Comparison of ENCODE assay signal across 8 cellular contexts in the genomic region with DNA sequence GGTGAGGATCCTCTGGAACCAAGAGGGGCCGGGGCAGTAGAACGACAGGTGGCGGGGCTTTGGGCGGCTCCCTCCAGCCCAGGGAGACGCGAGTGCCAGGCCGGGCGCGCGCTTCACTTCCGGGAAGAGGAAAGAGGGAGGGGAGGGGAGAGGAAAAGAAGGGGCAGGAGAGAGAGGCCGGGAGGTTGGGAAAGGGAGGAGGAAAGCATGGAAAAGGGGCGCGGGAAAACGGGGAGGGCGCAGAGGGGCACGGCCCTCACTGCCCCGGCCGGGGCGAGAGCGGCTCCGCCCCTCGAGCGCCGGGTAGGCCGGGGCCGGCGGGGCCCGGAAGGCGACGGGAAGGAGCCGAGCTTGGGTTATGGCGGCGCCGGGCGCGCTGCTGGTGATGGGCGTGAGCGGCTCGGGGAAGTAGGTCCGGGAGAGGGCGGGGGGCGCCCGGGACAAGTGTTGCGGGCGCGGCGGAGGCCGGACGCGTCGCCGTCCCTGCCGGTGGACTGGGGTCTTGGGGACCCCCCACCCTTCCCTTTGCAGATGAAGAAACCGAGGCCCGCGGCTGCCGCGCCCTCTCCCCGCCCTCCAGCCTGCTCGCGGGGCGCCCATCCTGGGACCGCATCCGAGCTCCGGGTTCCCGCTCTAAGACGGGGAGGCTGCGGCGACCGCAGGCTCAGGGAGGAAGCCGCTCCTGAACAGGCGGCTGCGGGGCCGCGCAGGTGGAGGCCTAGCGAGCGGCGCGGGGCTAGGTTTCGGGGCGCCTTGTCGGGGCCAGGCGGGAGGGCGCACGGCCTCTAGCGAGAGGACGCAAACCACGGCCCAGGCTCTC. TPM values are rescaled to one million over a fixed set of nuclear protein-coding genes. Genes with fewer than 3 reads are reported as not detected.
DNase-seq lines count a peak whose midpoint lies in the region; ATAC-seq and TF ChIP-seq lines count a peak whose summit lies in the region.

A gene (plus strand): TSS at position 330 of the 820 bp plus-strand sequence. CDS start 29 bp downstream, at position 359.

- DNase-seq in AG10803 (ENCODE audit: low read depth) (peak; percentile 50), NCI-H446 treated with DMSO at 0.1 percent for 48 hours (lab: John Stamatoyannopoulos, UW) (peak; percentile 36), mesendoderm (peak; percentile 78)
- peak; percentile 67 for DNase-seq in activated CD8-positive, alpha-beta T cell treated with anti-CD3 and anti-CD28 coated beads, Interleukin-2, amount 10 ng/mL, durations not matched to agents 7 days and 5 days
- peak; percentile 25 to 50 (median 47) for DNase-seq in effector memory CD4-positive, alpha-beta T cell
- peak; percentile 43 to 47 for DNase-seq in stimulated activated CD8-positive, alpha-beta memory T cell treated with anti-CD3 and anti-CD28 coated beads, Interleukin-15, amount 100 ng/mL, for 48 hours (ENCODE audit: low read depth in 2 of 2)

- ATAC-seq in GM18873 (IDR thresholded peaks at IDR 0.05; ENCODE audit: low FRiP score, unreplicated experiment) (peak; percentile 54), HG03103 (IDR thresholded peaks at IDR 0.05; ENCODE audit: low read depth, unreplicated experiment) (peak; percentile 62)
- peak; percentile 93 for ATAC-seq in activated CD8-positive, alpha-beta T cell treated with anti-CD3 and anti-CD28 coated beads, Interleukin-2, amount 10 ng/mL, durations not matched to agents 7 days and 5 days

- peak within 1 kb of the TSS; percentile 29 for H3K23ac ChIP-seq in mesendoderm (ENCODE audit: low read length)

- peak within 1 kb of the TSS; percentile 95 for H3K27ac Mint-ChIP-seq in activated CD8-positive, alpha-beta T cell treated with anti-CD3 and anti-CD28 coated beads, Interleukin-2, amount 10 ng/mL, durations not matched to agents 7 days and 5 days

- peak within 1 kb of the TSS; percentile 84 for H3K9ac ChIP-seq in mesendoderm (ENCODE audit: low read length)

- H2AK5ac ChIP-seq in mesendoderm (ENCODE audit: low read length): no peak within 1 kb of the TSS

- peak within 1 kb of the TSS; percentile 85 for H3K4me3 Mint-ChIP-seq in activated CD8-positive, alpha-beta T cell treated with anti-CD3 and anti-CD28 coated beads, Interleukin-2, amount 10 ng/mL, durations not matched to agents 7 days and 5 days

- no peaks in the 10 kb centered on the region for H3K36me3 ChIP-seq in effector memory CD4-positive, alpha-beta T cell (ENCODE audit: control insufficient read depth, insufficient read depth, low read length)
- H3K36me3 ChIP-seq in mesendoderm (ENCODE audit: control insufficient read depth, insufficient read depth, low read length): no peaks in the 10 kb centered on the region

- H3K4me1 Mint-ChIP-seq in activated CD8-positive, alpha-beta T cell treated with anti-CD3 and anti-CD28 coated beads, Interleukin-2, amount 10 ng/mL, durations not matched to agents 7 days and 5 days (ENCODE audit: low read depth): peaks cover 32% of the 10 kb centered on the region

- CTCF ChIA-PET in activated CD8-positive, alpha-beta T cell treated with anti-CD3 and anti-CD28 coated beads, Interleukin-2, amount 10 ng/mL, durations not matched to agents 7 days and 5 days (lab: Charles Lee): interaction anchor here (0.6 to 2.4 kb wide), 9 partner anchors 14 to 297 kb away, joined by 3 to 23 read pairs (median 4); a partner anchor contains a TSS

- H3K36me3 Mint-ChIP-seq in activated CD8-positive, alpha-beta T cell treated with anti-CD3 and anti-CD28 coated beads, Interleukin-2, amount 10 ng/mL, durations not matched to agents 7 days and 5 days (ENCODE audit: low read depth): peaks cover 15% of the 10 kb centered on the region

- H3K9me3 Mint-ChIP-seq in activated CD8-positive, alpha-beta T cell treated with anti-CD3 and anti-CD28 coated beads, Interleukin-2, amount 10 ng/mL, durations not matched to agents 7 days and 5 days (ENCODE audit: insufficient read depth): no peaks in the 10 kb centered on the region

- peak within 1 kb of the TSS; percentile 65 for H3K4ac ChIP-seq in mesendoderm (ENCODE audit: low read depth, low read length)

- H2BK120ac ChIP-seq in mesendoderm (ENCODE audit: low read depth, low read length): peak within 1 kb of the TSS; percentile 83

- H3K27me3 ChIP-seq in effector memory CD4-positive, alpha-beta T cell (replicated peaks; ENCODE audit: control insufficient read depth, insufficient read depth, low read length, poor library complexity, severe bottlenecking): no peaks in the 10 kb centered on the region
- no peaks in the 10 kb centered on the region for H3K27me3 ChIP-seq in mesendoderm (ENCODE audit: insufficient read depth, low read length, poor library complexity)

- H3K27ac ChIP-seq in effector memory CD4-positive, alpha-beta T cell (ENCODE audit: insufficient read depth, low read length, poor library complexity, severe bottlenecking): peak within 1 kb of the TSS; percentile 83
- H3K27ac ChIP-seq in mesendoderm (ENCODE audit: low read depth, low read length): peak within 1 kb of the TSS; percentile 30

- peak within 1 kb of the TSS; percentile 93 for H4K8ac ChIP-seq in mesendoderm (ENCODE audit: low read depth, low read length)

- H3K79me1 ChIP-seq in mesendoderm (ENCODE audit: low read length): no peaks in the 10 kb centered on the region

- POLR2A ChIA-PET in activated CD8-positive, alpha-beta T cell treated with anti-CD3 and anti-CD28 coated beads, Interleukin-2, amount 10 ng/mL, durations not matched to agents 7 days and 5 days (lab: Charles Lee): interaction anchor here (0.7 to 3.3 kb wide), 9 partner anchors 10 to 357 kb away, joined by 3 to 38 read pairs (median 6); a partner anchor contains a TSS

- H2BK15ac ChIP-seq in mesendoderm (replicated peaks; ENCODE audit: low read depth): no peak within 1 kb of the TSS

- H3K9me3 ChIP-seq in effector memory CD4-positive, alpha-beta T cell (ENCODE audit: control insufficient read depth, low read length): no peaks in the 10 kb centered on the region

- peak within 1 kb of the TSS; percentile 96 for H3K56ac ChIP-seq in mesendoderm (ENCODE audit: low read length)

- TF ChIP-seq CTCF in AG10803 (conservative IDR thresholded peaks at IDR 0.05; ENCODE audit: low read length): no peak

- H3K18ac ChIP-seq in mesendoderm (ENCODE audit: low read length): peak within 1 kb of the TSS; percentile 86

- H3K4me3 ChIP-seq in AG10803 (ENCODE audit: low read length): peak within 1 kb of the TSS; percentile 66
- peak within 1 kb of the TSS; percentile 77 for H3K4me3 ChIP-seq in effector memory CD4-positive, alpha-beta T cell (ENCODE audit: insufficient read depth, low read depth, low read length, poor library complexity, severe bottlenecking)
- peak within 1 kb of the TSS; percentile 62 for H3K4me3 ChIP-seq in mesendoderm (ENCODE audit: low read length)

- no CpG with 5 or more reads among the region's 89 CpGs for WGBS in mesendoderm (ENCODE audit: extremely low coverage, insufficient coverage, low lambda C conversion rate)

- H3K27me3 Mint-ChIP-seq in activated CD8-positive, alpha-beta T cell treated with anti-CD3 and anti-CD28 coated beads, Interleukin-2, amount 10 ng/mL, durations not matched to agents 7 days and 5 days (ENCODE audit: low read depth): peaks cover 8% of the 10 kb centered on the region

- peaks cover 19% of the 10 kb centered on the region for H3K4me1 ChIP-seq in effector memory CD4-positive, alpha-beta T cell (ENCODE audit: control insufficient read depth, insufficient read depth, low read length, poor library complexity, severe bottlenecking)
- no peaks in the 10 kb centered on the region for H3K4me1 ChIP-seq in mesendoderm (ENCODE audit: control insufficient read depth, low read depth, low read length)

- H3K4me2 ChIP-seq in mesendoderm (ENCODE audit: low read length): peak within 1 kb of the TSS; percentile 73

- H2BK5ac ChIP-seq in mesendoderm (ENCODE audit: low read length): no peak within 1 kb of the TSS

- no peaks in the 10 kb centered on the region for H3K79me2 ChIP-seq in mesendoderm (ENCODE audit: control insufficient read depth, insufficient read depth, low read length)

- no peak within 1 kb of the TSS for H4K5ac ChIP-seq in mesendoderm (ENCODE audit: low read length)

RNA-seq across cellular contexts. Expression of the gene that starts here (rescaled TPM):
- total RNA-seq in activated CD8-positive, alpha-beta T cell treated with anti-CD3 and anti-CD28 coated beads, Interleukin-2, amount 10 ng/mL, durations not matched to agents 7 days and 5 days: 1 to 10 TPM; 5.4 to 6.8 TPM
- 0.45 TPM for polyA plus RNA-seq in mesendoderm (2013, experiment 1 of 2)
- polyA plus RNA-seq in mesendoderm (2013, experiment 2 of 2): 0.62 TPM

Comparison
In these comparisons a context has a peak if more than half of its experiments do, and no peak if none do; other contexts are left out.
1. Peak in every context shown above with its lines: DNase-seq, ATAC-seq, H3K4me3 ChIP-seq and H3K27ac ChIP-seq.